ENCODE assay signal across 17 cellular contexts in genomic region chr16:88477631-88478030, GRCh38. TPM values are rescaled to one million over a fixed set of nuclear protein-coding genes. Genes with fewer than 3 reads are reported as not detected.
DNase-seq lines count a peak whose midpoint lies in the region; ATAC-seq and TF ChIP-seq lines count a peak whose summit lies in the region.
"Had no signal": no experiment of that assay in that cellular context is flagged by ENCODE, and none has a peak within 500 bp of the region (broad histone marks: within the 10 kb centered on the region; RNA-seq: fewer than 3 reads in every experiment).

No MANE protein-coding gene starts in this region.

- in situ Hi-C loops in gastrocnemius medialis (cut with MboI; ENCODE audit: low sequenced_read_pairs in 4 of 4) (no loop called here), transverse colon (cut with MboI; ENCODE audit: low pct_ligation_motif_present in 1 of 4, low pct_unique_long_range_greater_than_20kb in 1 of 4, low sequenced_read_pairs in 3 of 4) (no loop called here)

- no peak overlapping the region for H3K27ac Mint-ChIP-seq in activated CD8-positive, alpha-beta memory T cell treated with anti-CD3 and anti-CD28 coated beads, Interleukin-2, amount 10 ng/mL, durations not matched to agents 7 days and 5 days
- H3K27ac Mint-ChIP-seq in brain = peak overlapping the region in 3 of 5 experiments; percentile 52 to 87 (median 62)
- H3K27ac Mint-ChIP-seq in stimulated activated effector memory CD8-positive, alpha-beta T cell treated with anti-CD3 and anti-CD28 coated beads, Interleukin-12 subunit alpha, Interleukin-12 subunit beta, amount 100 ng/mL, for 72 hours = peak overlapping the region; percentile 84

- intact Hi-C loops in gastrocnemius medialis (cut with DNase I; ENCODE audit: low total_unique reads) (no loop called here), transverse colon (cut with DNase I; ENCODE audit: low total_unique reads) (no loop called here)

- no peaks in the 10 kb centered on the region for H3K36me3 Mint-ChIP-seq in activated CD8-positive, alpha-beta memory T cell treated with anti-CD3 and anti-CD28 coated beads, Interleukin-2, amount 10 ng/mL, durations not matched to agents 7 days and 5 days
- no peaks in the 10 kb centered on the region for H3K36me3 Mint-ChIP-seq in brain
- peaks cover 11% of the 10 kb centered on the region for H3K36me3 Mint-ChIP-seq in stimulated activated effector memory CD8-positive, alpha-beta T cell treated with anti-CD3 and anti-CD28 coated beads, Interleukin-12 subunit alpha, Interleukin-12 subunit beta, amount 100 ng/mL, for 72 hours

- H3K4me1 ChIP-seq in HEK293 (ENCODE audit: control insufficient read depth, insufficient read depth, low read length) = no peaks in the 10 kb centered on the region
- no peaks in the 10 kb centered on the region for H3K4me1 ChIP-seq in gastrocnemius medialis
- no peaks in the 10 kb centered on the region for H3K4me1 ChIP-seq in transverse colon
- H3K4me1 ChIP-seq in SJCRH30 = peaks cover 14% of the 10 kb centered on the region; the same call in 1 of the 2 replicates

- no peak overlapping the region for H3K27ac ChIP-seq in HEK293 (ENCODE audit: extremely low read depth, low read depth, low read length)
- no peak overlapping the region for H3K27ac ChIP-seq in gastrocnemius medialis
- no peak overlapping the region for H3K27ac ChIP-seq in transverse colon
- no peak overlapping the region for H3K27ac ChIP-seq in SJCRH30
- H3K27ac ChIP-seq: tibial nerve had no signal

- H3K4me1 Mint-ChIP-seq in activated CD8-positive, alpha-beta memory T cell treated with anti-CD3 and anti-CD28 coated beads, Interleukin-2, amount 10 ng/mL, durations not matched to agents 7 days and 5 days = peaks cover 21% of the 10 kb centered on the region
- H3K4me1 Mint-ChIP-seq in brain = peaks cover 55% of the 10 kb centered on the region
- H3K4me1 Mint-ChIP-seq in stimulated activated effector memory CD8-positive, alpha-beta T cell treated with anti-CD3 and anti-CD28 coated beads, Interleukin-12 subunit alpha, Interleukin-12 subunit beta, amount 100 ng/mL, for 72 hours = peaks cover 60% of the 10 kb centered on the region

- TF ChIP-seq POLR2A in gastrocnemius medialis (IDR thresholded peaks at IDR 0.05) (no peak), transverse colon (IDR thresholded peaks at IDR 0.05) (no peak)

- no peak overlapping the region for H3K4me3 Mint-ChIP-seq in activated CD8-positive, alpha-beta memory T cell treated with anti-CD3 and anti-CD28 coated beads, Interleukin-2, amount 10 ng/mL, durations not matched to agents 7 days and 5 days
- H3K4me3 Mint-ChIP-seq in brain = no peak overlapping the region
- peak overlapping the region; percentile 38 for H3K4me3 Mint-ChIP-seq in stimulated activated effector memory CD8-positive, alpha-beta T cell treated with anti-CD3 and anti-CD28 coated beads, Interleukin-12 subunit alpha, Interleukin-12 subunit beta, amount 100 ng/mL, for 72 hours

- H3K27me3 Mint-ChIP-seq in activated CD8-positive, alpha-beta memory T cell treated with anti-CD3 and anti-CD28 coated beads, Interleukin-2, amount 10 ng/mL, durations not matched to agents 7 days and 5 days = no peaks in the 10 kb centered on the region
- H3K27me3 Mint-ChIP-seq in brain = no peaks in the 10 kb centered on the region

- peaks cover 0 to 17% (median 6%) of the 10 kb centered on the region in 3 donors for H3K27me3 ChIP-seq in gastrocnemius medialis
- no peaks in the 10 kb centered on the region for H3K27me3 ChIP-seq in transverse colon
- H3K27me3 ChIP-seq in SJCRH30 = peaks cover 9% of the 10 kb centered on the region
- H3K27me3 ChIP-seq: Peyer's patch had no signal

- POLR2A ChIA-PET in HEK293 (lab: Yijun Ruan, JAX) = interaction anchor here (1.3 kb wide), 1 partner anchor 10 kb away, joined by 4 read pairs; no protein-coding TSS in a partner anchor

- ATAC-seq in activated CD8-positive, alpha-beta memory T cell treated with anti-CD3 and anti-CD28 coated beads, Interleukin-2, amount 10 ng/mL, durations not matched to agents 7 days and 5 days = peak; percentile 31
- peak; percentile 57 for ATAC-seq in stimulated activated effector memory CD8-positive, alpha-beta T cell treated with anti-CD3 and anti-CD28 coated beads, Interleukin-12 subunit alpha, Interleukin-12 subunit beta, amount 100 ng/mL, for 72 hours
- no peak for ATAC-seq in gastrocnemius medialis
- ATAC-seq: esophagus mucosa had no signal

- H3K36me3 ChIP-seq in HEK293 (ENCODE audit: control insufficient read depth in 2 of 2, insufficient read depth in 1 of 2, low read length in 2 of 2) = no peaks in the 10 kb centered on the region
- no peaks in the 10 kb centered on the region for H3K36me3 ChIP-seq in gastrocnemius medialis
- no peaks in the 10 kb centered on the region for H3K36me3 ChIP-seq in transverse colon
- no peaks in the 10 kb centered on the region for H3K36me3 ChIP-seq in SJCRH30
- H3K36me3 ChIP-seq: Peyer's patch, tibial nerve had no signal

- CTCF ChIA-PET in activated CD8-positive, alpha-beta memory T cell treated with anti-CD3 and anti-CD28 coated beads, Interleukin-2, amount 10 ng/mL, durations not matched to agents 7 days and 5 days (lab: Charles Lee) = interaction anchor here (0.9 kb wide), 1 partner anchor 25 kb away, joined by 3 read pairs; the partner anchor contains the start of gene ZFPM1
- CTCF ChIA-PET in HEK293 (lab: Yijun Ruan, JAX) = no interaction called here

- no peaks in the 10 kb centered on the region for H3K9me3 Mint-ChIP-seq in activated CD8-positive, alpha-beta memory T cell treated with anti-CD3 and anti-CD28 coated beads, Interleukin-2, amount 10 ng/mL, durations not matched to agents 7 days and 5 days (ENCODE audit: low read depth)
- H3K9me3 Mint-ChIP-seq in brain = no peaks in the 10 kb centered on the region
- H3K9me3 Mint-ChIP-seq in stimulated activated effector memory CD8-positive, alpha-beta T cell treated with anti-CD3 and anti-CD28 coated beads, Interleukin-12 subunit alpha, Interleukin-12 subunit beta, amount 100 ng/mL, for 72 hours = no peaks in the 10 kb centered on the region

- DNase-seq in activated CD8-positive, alpha-beta memory T cell treated with anti-CD3 and anti-CD28 coated beads, Interleukin-2, amount 10 ng/mL, durations not matched to agents 7 days and 5 days = no peak
- DNase-seq in activated CD8-positive, alpha-beta memory T cell treated with anti-CD3 and anti-CD28 coated beads, Interleukin-2, amount 50 U/mL, for 48 hours = no peak
- no peak for DNase-seq in stimulated activated effector memory CD8-positive, alpha-beta T cell treated with anti-CD3 and anti-CD28 coated beads, Interleukin-12 subunit alpha, Interleukin-12 subunit beta, amount 100 ng/mL, for 72 hours (ENCODE audit: low spot score in 2 of 2)
- no peak for DNase-seq in gastrocnemius medialis
- DNase-seq in transverse colon = no peak
- no peak for DNase-seq in SJCRH30
- DNase-seq: dermis blood vessel endothelial cell, DMS 273 treated with DMSO at 0.1 percent for 48 hours, mesenchymal stem cell, NCI-H1092, NCI-H82, nucleus accumbens had no signal

- no peak overlapping the region for H3K4me3 ChIP-seq in HEK293 (ENCODE audit: low read depth, low read length)
- no peak overlapping the region for H3K4me3 ChIP-seq in gastrocnemius medialis
- H3K4me3 ChIP-seq in transverse colon = no peak overlapping the region
- H3K4me3 ChIP-seq in SJCRH30 = no peak overlapping the region
- H3K4me3 ChIP-seq: Peyer's patch, tibial nerve had no signal

- no peak for TF ChIP-seq EP300 in transverse colon (IDR thresholded peaks at IDR 0.05; ENCODE audit: low read depth)

- 71 to 83% methylated on average over 2 to 6 of the region's 6 CpGs for WGBS in transverse colon (ENCODE audit: low coverage in 1 of 2), 2 donors

- TF ChIP-seq CTCF in HEK293 (tag by site-specific recombination; IDR thresholded peaks at IDR 0.05) (no peak), brain (conservative IDR thresholded peaks at IDR 0.05) (no peak), gastrocnemius medialis (IDR thresholded peaks at IDR 0.05 in 4 of 5, conservative IDR thresholded peaks at IDR 0.05 in 1 of 5) (no peak), transverse colon (IDR thresholded peaks at IDR 0.05) (no peak)

- H3K9me3 ChIP-seq in HEK293 (ENCODE audit: control insufficient read depth, insufficient read depth, low read depth, low read length) (no peaks in the 10 kb centered on the region), gastrocnemius medialis (no peaks in the 10 kb centered on the region), transverse colon (no peaks in the 10 kb centered on the region), SJCRH30 (replicated peaks) (no peaks in the 10 kb centered on the region)
- H3K9me3 ChIP-seq: Peyer's patch, tibial nerve had no signal

TF ChIP-seq in HEK293, 187 proteins besides CTCF, POLR2A, EP300 and RAD21:
- TF ChIP-seq ZNF121 (tag by site-specific recombination; IDR thresholded peaks at IDR 0.05) (0 out of 2 replicates have a peak, but pooled peaks have one; percentile 59), ZNF214 (tag by site-specific recombination; IDR thresholded peaks at IDR 0.05; ENCODE audit: borderline replicate concordance) (no peak)

RNA-seq across cellular contexts. Expression of gene ZFPM1, which starts 24.6 kb away (rescaled TPM):
- total RNA-seq in activated CD8-positive, alpha-beta memory T cell treated with anti-CD3 and anti-CD28 coated beads, Interleukin-2, amount 10 ng/mL, durations not matched to agents 7 days and 5 days = 10 to 100 TPM; 15.1 to 21.0 TPM
- 9.8 TPM for polyA plus RNA-seq in brain (ENCODE audit: insufficient read depth, low read depth, low replicate concordance)
- total RNA-seq in gastrocnemius medialis (under 1 TPM; 0.31 to 0.71 (median 0.56) TPM), transverse colon (1 to 10 TPM; 1.2 to 4.6 (median 3.1) TPM)
- 0.56 and 0.85 TPM in 2 replicates for total RNA-seq in SJCRH30 (2014; rRNA removed; shearing (Covaris generic))

Comparison
In these comparisons a context has a peak if more than half of its experiments do, and no peak if none do; other contexts are left out.
1. ATAC-seq: peak in activated CD8-positive, alpha-beta memory T cell treated with anti-CD3 and anti-CD28 coated beads, Interleukin-2, amount 10 ng/mL, durations not matched to agents 7 days and 5 days (single experiment) and stimulated activated effector memory CD8-positive, alpha-beta T cell treated with anti-CD3 and anti-CD28 coated beads, Interleukin-12 subunit alpha, Interleukin-12 subunit beta, amount 100 ng/mL, for 72 hours (single experiment); none in gastrocnemius medialis (0 of 2).